In genomic region chr5:150465926-150466325, GRCh38 we compare ENCODE assay signal across 15 cellular contexts. TPM values are rescaled to one million over a fixed set of nuclear protein-coding genes. Genes with fewer than 3 reads are reported as not detected.
DNase-seq lines count a peak whose midpoint lies in the region; ATAC-seq, FAIRE-seq and TF ChIP-seq lines count a peak whose summit lies in the region.
"Had no signal": no experiment of that assay in that cellular context is flagged by ENCODE, and none has a peak within 500 bp of the region (broad histone marks: within the 10 kb centered on the region; RNA-seq: fewer than 3 reads in every experiment).

No MANE protein-coding gene starts in this region.

- H3K27me3 ChIP-seq in left lung = no peaks in the 10 kb centered on the region
- H3K27me3 ChIP-seq in subcutaneous abdominal adipose tissue (ENCODE audit: control insufficient read depth in 5 of 5, insufficient read depth in 4 of 5, low read length in 5 of 5) = no peaks in the 10 kb centered on the region
- H3K27me3 ChIP-seq: sigmoid colon had no signal

- no peak for FAIRE-seq in kidney (lab: Jason Lieb, UNC)
- FAIRE-seq: K562 had no signal

- H3K4me1 ChIP-seq in left lung (peaks cover 0 to 28% of the 10 kb centered on the region in 2 donors), subcutaneous abdominal adipose tissue (ENCODE audit: control insufficient read depth in 5 of 5, insufficient read depth in 5 of 5, low read length in 5 of 5) (peaks cover 8 to 42% (median 11%) of the 10 kb centered on the region in 5 donors), kidney (ENCODE audit: control insufficient read depth in 1 of 2, insufficient read depth in 1 of 2, low read depth in 1 of 2, low read length in 2 of 2) (no peaks in the 10 kb centered on the region)

- DNase-seq in dermis blood vessel endothelial cell = peak; percentile 66
- no peak for DNase-seq in left lung
- no peak for DNase-seq in stimulated activated CD4-positive, alpha-beta T cell treated with anti-CD3 and anti-CD28 coated beads, Interleukin-12 subunit alpha, Interleukin-12 subunit beta, amount 100 ng/mL, for 4 hours
- DNase-seq in kidney = no peak
- DNase-seq: activated CD4-positive, alpha-beta T cell treated with anti-CD3 and anti-CD28 coated beads for 4 hours; activated CD8-positive, alpha-beta memory T cell treated with anti-CD3 and anti-CD28 coated beads, Interleukin-2, amount 50 U/mL, for 48 hours; cortex of kidney; immature natural killer cell; NCI-H2081; NCI-H524; sigmoid colon; stimulated activated CD4-positive, alpha-beta T cell treated with anti-CD3 and anti-CD28 coated beads, Interleukin-4, amount 100 ng/mL, for 1 hour had no signal

- H3K9ac ChIP-seq in subcutaneous abdominal adipose tissue (ENCODE audit: low read length in 5 of 5) = peak overlapping the region in 1 of 5 donors; percentile 16
- H3K9ac ChIP-seq in kidney (ENCODE audit: low read length in 2 of 2) = peak overlapping the region in 1 of 2 donors; percentile 36

- H3K4me3 ChIP-seq in left lung = no peak overlapping the region
- no peak overlapping the region for H3K4me3 ChIP-seq in subcutaneous abdominal adipose tissue (ENCODE audit: low read depth in 1 of 5, low read length in 5 of 5)
- H3K4me3 ChIP-seq in kidney (ENCODE audit: low read length in 2 of 2) = no peak overlapping the region
- H3K4me3 ChIP-seq: K562, sigmoid colon had no signal

- ATAC-seq in left lung (peak; percentile 18), GM18870 (IDR thresholded peaks at IDR 0.05; ENCODE audit: unreplicated experiment) (no peak)
- ATAC-seq: K562 had no signal

- no peaks in the 10 kb centered on the region for H3K36me3 ChIP-seq in left lung
- H3K36me3 ChIP-seq in subcutaneous abdominal adipose tissue (ENCODE audit: control insufficient read depth in 5 of 5, insufficient read depth in 5 of 5, low read length in 5 of 5) = no peaks in the 10 kb centered on the region
- H3K36me3 ChIP-seq in kidney (ENCODE audit: control insufficient read depth in 1 of 2, insufficient read depth in 2 of 2, low read length in 2 of 2) = no peaks in the 10 kb centered on the region
- H3K36me3 ChIP-seq: sigmoid colon had no signal

- intact Hi-C loops in left lung (cut with DNase I) (loop anchor here in 1 of 2 donors (10.0 kb wide), 1 partner anchor 59 kb away; no protein-coding TSS in a partner anchor), kidney (cut with DNase I) (no loop called here)

- H3K9me3 ChIP-seq in left lung = no peaks in the 10 kb centered on the region
- H3K9me3 ChIP-seq in subcutaneous abdominal adipose tissue (ENCODE audit: control insufficient read depth in 5 of 5, low read length in 5 of 5) = no peaks in the 10 kb centered on the region
- H3K9me3 ChIP-seq in kidney (ENCODE audit: control insufficient read depth in 1 of 2, low read length in 2 of 2) = no peaks in the 10 kb centered on the region
- H3K9me3 ChIP-seq: sigmoid colon had no signal

- H3K27ac ChIP-seq in left lung = peak overlapping the region in 1 of 2 donors; percentile 69
- peak overlapping the region; percentile 46 for H3K27ac ChIP-seq in subcutaneous abdominal adipose tissue (ENCODE audit: low read depth, low read length)
- no peak overlapping the region for H3K27ac ChIP-seq in kidney (ENCODE audit: low read depth in 2 of 2, low read length in 2 of 2)

- TF ChIP-seq CTCF in left lung (IDR thresholded peaks at IDR 0.05) (no peak), kidney (IDR thresholded peaks at IDR 0.05; ENCODE audit: borderline replicate concordance, extremely low read depth, insufficient read depth) (no peak)

RNA-seq across cellular contexts. Expression of gene RPS14, which starts 16.4 kb away (rescaled TPM):
- 1,615 and 3,652 TPM in 2 replicates for total RNA-seq in dermis blood vessel endothelial cell
- total RNA-seq in left lung = 1,000 to 10,000 TPM; 1,428 to 1,504 TPM
- total RNA-seq in kidney = 1,504 TPM
- 1,994 TPM for polyA plus RNA-seq in kidney (ENCODE audit: insufficient read depth, low read depth, low replicate concordance)

RNA-seq across cellular contexts. Expression of gene NDST1, which starts 42.0 kb away (rescaled TPM):
- 68.1 and 99.5 TPM in 2 replicates for total RNA-seq in dermis blood vessel endothelial cell
- 100 to 1,000 TPM in 1 of 2 donors, 10 to 100 TPM in 1; 89.3 to 100 TPM for total RNA-seq in left lung
- total RNA-seq in kidney = 60.7 TPM
- polyA plus RNA-seq in kidney (ENCODE audit: insufficient read depth, low read depth, low replicate concordance) = 11.7 TPM

RNA-seq across cellular contexts. Expression of gene CD74, which starts 53.2 kb away (rescaled TPM):
- total RNA-seq in dermis blood vessel endothelial cell (2.8 and 4.8 TPM in 2 replicates), left lung (1,000 to 10,000 TPM; 1,866 to 2,212 TPM), kidney (2,003 TPM)
- polyA plus RNA-seq in kidney (ENCODE audit: insufficient read depth, low read depth, low replicate concordance) = 1,887 TPM

Comparison
In these comparisons a context has a peak if more than half of its experiments do, and no peak if none do; other contexts are left out.
1. RNA of gene CD74, which starts 53.2 kb away (total RNA-seq): 1,866 to 2,212 TPM in left lung and 2,003 TPM in kidney (single experiment); 2.8 to 4.8 TPM in dermis blood vessel endothelial cell; every median in the first group is over 100 times any median in the second.